ENCODE assay signal across 8 cellular contexts in the genomic region with DNA sequence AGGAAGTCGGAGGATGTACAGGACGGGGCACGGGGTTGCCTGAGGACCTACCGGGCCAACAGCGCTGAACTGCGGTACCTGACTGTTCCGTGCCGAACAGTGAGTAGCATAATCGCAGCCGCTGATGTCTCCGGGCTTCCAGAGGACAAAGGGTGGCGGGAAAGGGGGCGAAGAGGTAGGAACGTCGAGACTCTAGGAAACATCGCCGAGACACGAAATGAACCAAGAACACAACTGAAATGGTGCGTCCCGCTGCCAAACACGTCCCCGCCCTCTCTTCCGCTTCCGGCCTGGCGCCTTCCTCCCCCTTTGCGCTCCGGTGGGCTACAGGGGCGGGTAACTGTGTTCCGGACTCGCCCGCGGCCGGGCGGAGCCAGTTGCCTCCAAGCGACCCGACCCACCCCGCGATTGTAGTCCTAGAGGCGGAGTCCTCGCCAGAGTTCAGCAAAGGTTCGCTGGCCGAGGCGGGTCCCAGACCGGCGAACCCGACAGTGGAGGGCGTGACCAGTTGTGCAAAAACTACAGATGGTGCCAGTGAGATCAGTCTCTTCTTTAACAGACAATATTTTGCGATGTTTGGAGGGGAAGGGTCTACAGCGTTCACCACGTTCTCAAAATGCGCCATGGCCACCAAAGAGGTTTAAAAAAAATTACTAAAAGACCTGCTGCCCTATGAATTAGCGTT. TPM values are rescaled to one million over a fixed set of nuclear protein-coding genes. Genes with fewer than 3 reads are reported as not detected.
DNase-seq lines count a peak whose midpoint lies in the region; ATAC-seq, FAIRE-seq and TF ChIP-seq lines count a peak whose summit lies in the region.

A gene (minus strand): TSS at position 257 of the 685 bp plus-strand sequence. CDS start 54 bp downstream, at position 203.

- ATAC-seq in HG02840 (IDR thresholded peaks at IDR 0.05; ENCODE audit: low FRiP score, unreplicated experiment) (peak; percentile 97), T-cell (replicated peaks in 1 of 4) (peak; percentile 95 to 99 (median 98)), heart left ventricle (peak; percentile 99 to 100 (median 100)), upper lobe of left lung (ENCODE audit: low FRiP score in 2 of 2) (peak; percentile 100)

- peaks cover 27 to 39% (median 36%) of the 10 kb centered on the region in 3 donors for H3K4me1 Mint-ChIP-seq in T-cell

- H3K36me3 Mint-ChIP-seq in T-cell, result no peaks in the 10 kb centered on the region

- H3K36me3 ChIP-seq in heart left ventricle (peaks cover 0 to 10% (median 5%) of the 10 kb centered on the region in 9 donors), upper lobe of left lung (peaks cover 0 to 4% (median 0%) of the 10 kb centered on the region in 4 donors)

- H3K4me3 ChIP-seq in heart left ventricle, result peak within 1 kb of the TSS; percentile 58 to 90 (median 75)
- peak within 1 kb of the TSS; percentile 69 to 91 (median 83) for H3K4me3 ChIP-seq in upper lobe of left lung

- peaks cover 0 to 25% (median 13%) of the 10 kb centered on the region in 12 donors for H3K4me1 ChIP-seq in heart left ventricle
- peaks cover 13 to 19% (median 13%) of the 10 kb centered on the region in 4 donors for H3K4me1 ChIP-seq in upper lobe of left lung

- peak within 1 kb of the TSS; percentile 93 to 98 for H3K27ac Mint-ChIP-seq in T-cell

- POLR2A ChIA-PET in T-cell (lab: Charles Lee), result interaction anchor here (0.5 to 0.7 kb wide), 5 partner anchors 111 to 849 kb away, joined by 3 to 13 read pairs (median 3); a partner anchor contains a TSS

- 0 to 1% (median 0%) methylated on average over 49 to 52 of the region's 52 CpGs for WGBS in adipose tissue, 3 donors
- 0 to 1% (median 1%) methylated on average over 48 to 52 of the region's 52 CpGs for WGBS in heart left ventricle, 4 donors
- WGBS in upper lobe of left lung, 2 donors, result 0% methylated on average over 40 to 49 of the region's 52 CpGs

- FAIRE-seq in GM12891 (lab: Jason Lieb, UNC), result peak; percentile 94

- DNase-seq in GM12891 (ENCODE audit: insufficient read length, low spot score) (peak; percentile 82), NCI-H1436 treated with DMSO at 0.1 percent for 48 hours (lab: John Stamatoyannopoulos, UW) (peak; percentile 27), T-cell (peak; percentile 84 to 95 (median 92)), heart left ventricle (peak; percentile 95 to 98 (median 97)), posterior cingulate gyrus (peak; percentile 91 to 99 (median 94)), upper lobe of left lung (peak; percentile 98 to 99)

- no peaks in the 10 kb centered on the region for H3K9me3 Mint-ChIP-seq in T-cell

- TF ChIP-seq POLR2A in GM12891 (IDR thresholded peaks at IDR 0.05; ENCODE audit: low read depth, low read length), result peak; percentile 91
- peak in 1 of 2 donors; percentile 63 for TF ChIP-seq POLR2A in heart left ventricle (IDR thresholded peaks at IDR 0.05)
- peak in 3 of 4 donors; percentile 26 to 78 (median 28) for TF ChIP-seq POLR2A in upper lobe of left lung (IDR thresholded peaks at IDR 0.05)

- H3K4me3 Mint-ChIP-seq in T-cell, result peak within 1 kb of the TSS; percentile 90 to 99 (median 96)

- no peak within 1 kb of the TSS for H3K27ac ChIP-seq in adipose tissue (ENCODE audit: low read depth, low read length)
- H3K27ac ChIP-seq in heart left ventricle, result peak within 1 kb of the TSS; percentile 63 to 92 (median 84)
- peak within 1 kb of the TSS; percentile 84 to 93 (median 89) for H3K27ac ChIP-seq in upper lobe of left lung

- intact Hi-C loops in heart left ventricle (cut with DNase I), result loop anchor here in 8 of 10 donors (5.0 to 10.0 kb wide), 8 partner anchors 89 to 1086 kb away; a partner anchor contains a TSS
- intact Hi-C loops in posterior cingulate gyrus (cut with DNase I), result loop anchor here (5.0 kb wide), 1 partner anchor 151 kb away; no protein-coding TSS in a partner anchor

- TF ChIP-seq CTCF in heart left ventricle (IDR thresholded peaks at IDR 0.05) (no peak), upper lobe of left lung (IDR thresholded peaks at IDR 0.05) (peak in 2 of 6 experiments; percentile 18 to 41)

- no peaks in the 10 kb centered on the region for H3K27me3 Mint-ChIP-seq in T-cell

- peak in 1 of 4 donors; percentile 84 for TF ChIP-seq EP300 in upper lobe of left lung (IDR thresholded peaks at IDR 0.05)

- H3K27me3 ChIP-seq in heart left ventricle (no peaks in the 10 kb centered on the region), upper lobe of left lung (no peaks in the 10 kb centered on the region)

- no peaks in the 10 kb centered on the region for H3K9me3 ChIP-seq in heart left ventricle
- no peaks in the 10 kb centered on the region for H3K9me3 ChIP-seq in upper lobe of left lung

- CTCF ChIA-PET in T-cell (lab: Charles Lee), result interaction anchor here (0.6 to 1.0 kb wide), 3 partner anchors 43 to 150 kb away, joined by 3 to 5 read pairs (median 3); no protein-coding TSS in a partner anchor

TF ChIP-seq in GM12891, 5 proteins besides CTCF, POLR2A, EP300 and RAD21:
- 0 out of 2 replicates have a peak, but pooled peaks have one; percentile 25 for TF ChIP-seq SPI1 (IDR thresholded peaks at IDR 0.05; ENCODE audit: low read depth, low read length)
- peak; percentile 57 for TF ChIP-seq PAX5 (IDR thresholded peaks at IDR 0.05; ENCODE audit: insufficient read depth, low read length, severe bottlenecking)
- TF ChIP-seq TAF1 (IDR thresholded peaks at IDR 0.05; ENCODE audit: low read depth, low read length), result peak; percentile 91
- peak; percentile 97 for TF ChIP-seq POLR2AphosphoS5 (IDR thresholded peaks at IDR 0.05; ENCODE audit: low read depth, low read length)
- TF ChIP-seq POU2F2 (IDR thresholded peaks at IDR 0.05; ENCODE audit: low read depth, low read length), result peak; percentile 97

RNA-seq across cellular contexts. Expression of the gene that starts here (rescaled TPM):
- polyA plus RNA-seq in GM12891 (2012; ENCODE audit: low read depth, missing spikeins), result 27.3 TPM
- 10 to 100 TPM; 19.2 to 34.4 (median 28.5) TPM for total RNA-seq in T-cell
- polyA plus RNA-seq in adipose tissue, result 10 to 100 TPM; 11.3 to 24.6 (median 16.9) TPM
- 10 to 100 TPM; 21.9 to 33.1 (median 27.1) TPM for total RNA-seq in heart left ventricle
- 10 to 100 TPM; 40.6 to 62.7 TPM for polyA plus RNA-seq in heart left ventricle
- 10 to 100 TPM in 5 of 6 donors, 1 to 10 TPM in 1; 8.3 to 31.1 (median 14.8) TPM for total RNA-seq in upper lobe of left lung

Comparison
In these comparisons a context has a peak if more than half of its experiments do, and no peak if none do; other contexts are left out.
1. DNase-seq: peak in every context shown above with its lines; median percentile 98 in upper lobe of left lung; 97 in heart left ventricle; 94 in posterior cingulate gyrus; 92 in T-cell; 82 in GM12891; 27 in NCI-H1436 treated with DMSO at 0.1 percent for 48 hours.